Comparison of ENCODE assay signal across 34 cellular contexts in genomic region chr20:25219365-25219764, GRCh38.
"Had no signal": no experiment of that assay in that cellular context is flagged by ENCODE, and none has a peak within 500 bp of the region (broad histone marks: within the 10 kb centered on the region; RNA-seq: fewer than 3 reads in every experiment).

No MANE protein-coding gene starts in this region.

- H3K4me2 ChIP-seq: smooth muscle cell had no signal

- H3K4me3 Mint-ChIP-seq: activated CD4-positive, alpha-beta memory T cell treated with anti-CD3 and anti-CD28 coated beads for 36 hours; activated CD4-positive, alpha-beta T cell treated with anti-CD3 and anti-CD28 coated beads, Interleukin-2, amount 10 ng/mL, durations not matched to agents 24 days and 14 days; activated naive CD4-positive, alpha-beta T cell treated with anti-CD3 and anti-CD28 coated beads, Interleukin-2, amount 50 U/mL, for 24 hours; activated naive CD8-positive, alpha-beta T cell treated with anti-CD3 and anti-CD28 coated beads, Interleukin-2, amount 50 U/mL, for 24 hours; activated T-helper 1 cell treated with anti-CD3 and anti-CD28 coated beads, Interleukin-12 subunit alpha, Interleukin-12 subunit beta, Interleukin-2, Interleukin-4 antibody, amounts not matched to agents 30 ng/mL and 10 ng/mL and 1 ng/mL, durations not matched to agents 14 hours and 24 hours and 36 hours; nephron; stimulated activated naive B cell treated with anti-CD40 and anti-IgM and Interleukin-4, amounts not matched to agents 10 μg/mL and 1 μg/mL and 100 μg/mL, for 72 hours; T-helper 1 cell treated with Interleukin-12 subunit alpha and Interleukin-12 subunit beta and Interleukin-4 antibody, amounts not matched to agents 30 μg/mL and 1 μg/mL, for 36 hours had no signal

- H3K4me1 ChIP-seq: breast epithelium had no signal

- DNase-seq: activated CD4-positive, alpha-beta memory T cell treated with anti-CD3 and anti-CD28 coated beads for 36 hours; activated CD4-positive, alpha-beta T cell treated with anti-CD3 and anti-CD28 coated beads, Interleukin-2, amount 10 ng/mL, durations not matched to agents 24 days and 14 days; activated CD4-positive, CD25-positive, alpha-beta regulatory T cell treated with anti-CD3 and anti-CD28 coated beads, Interleukin-2, amount 50 U/mL, for 72 hours; activated CD8-positive, alpha-beta memory T cell treated with anti-CD3 and anti-CD28 coated beads, Interleukin-2, amount 50 U/mL, for 4 hours; activated naive CD8-positive, alpha-beta T cell treated with anti-CD3 and anti-CD28 coated beads, Interleukin-2, amount 50 U/mL, for 24 hours; activated T-cell treated with anti-CD3 and anti-CD28 coated beads, Interleukin-2, amount 50 U/mL, for 1 hour; amygdala; dermis blood vessel endothelial cell; effector CD4-positive, alpha-beta T cell; kidney glomerular epithelial cell; ovary; retina; stimulated activated CD4-positive, alpha-beta T cell treated with anti-CD3 and anti-CD28 coated beads, Interleukin-1b, Interleukin-23, amount 100 ng/mL, for 48 hours; stimulated activated CD4-positive, alpha-beta T cell treated with anti-CD3 and anti-CD28 coated beads, Interleukin-4, amount 100 ng/mL, for 4 hours; stimulated activated CD8-positive, alpha-beta memory T cell treated with anti-CD3 and anti-CD28 coated beads, Interleukin-4, amount 100 ng/mL, for 48 hours; stimulated activated naive B cell treated with anti-CD40 and anti-IgM and Interleukin-4, amounts not matched to agents 10 μg/mL and 1 μg/mL and 100 μg/mL, for 72 hours; T-helper 9 cell; WERI-Rb-1 had no signal

- H3K9me3 ChIP-seq: breast epithelium, neutrophil, ovary, tibial nerve had no signal

- H3K27me3 ChIP-seq: breast epithelium, neutrophil, ovary, tibial nerve had no signal

- H3K4me1 Mint-ChIP-seq: activated naive CD4-positive, alpha-beta T cell treated with anti-CD3 and anti-CD28 coated beads, Interleukin-2, amount 50 U/mL, for 24 hours; nephron had no signal

- H3K9me3 Mint-ChIP-seq: activated CD4-positive, alpha-beta memory T cell treated with anti-CD3 and anti-CD28 coated beads for 36 hours; activated CD4-positive, alpha-beta T cell treated with anti-CD3 and anti-CD28 coated beads, Interleukin-2, amount 10 ng/mL, durations not matched to agents 24 days and 14 days; activated naive CD4-positive, alpha-beta T cell treated with anti-CD3 and anti-CD28 coated beads, Interleukin-2, amount 50 U/mL, for 24 hours; activated naive CD8-positive, alpha-beta T cell treated with anti-CD3 and anti-CD28 coated beads, Interleukin-2, amount 50 U/mL, for 24 hours; activated T-helper 1 cell treated with anti-CD3 and anti-CD28 coated beads, Interleukin-12 subunit alpha, Interleukin-12 subunit beta, Interleukin-2, Interleukin-4 antibody, amounts not matched to agents 30 ng/mL and 10 ng/mL and 1 ng/mL, durations not matched to agents 14 hours and 24 hours and 36 hours; nephron; stimulated activated naive B cell treated with anti-CD40 and anti-IgM and Interleukin-4, amounts not matched to agents 10 μg/mL and 1 μg/mL and 100 μg/mL, for 72 hours; T-helper 1 cell treated with Interleukin-12 subunit alpha and Interleukin-12 subunit beta and Interleukin-4 antibody, amounts not matched to agents 30 μg/mL and 1 μg/mL, for 36 hours had no signal

- H3K36me3 ChIP-seq: ovary had no signal

- H3K27ac Mint-ChIP-seq: activated CD4-positive, alpha-beta memory T cell treated with anti-CD3 and anti-CD28 coated beads for 36 hours; activated CD4-positive, alpha-beta T cell treated with anti-CD3 and anti-CD28 coated beads, Interleukin-2, amount 10 ng/mL, durations not matched to agents 24 days and 14 days; activated naive CD4-positive, alpha-beta T cell treated with anti-CD3 and anti-CD28 coated beads, Interleukin-2, amount 50 U/mL, for 24 hours; activated naive CD8-positive, alpha-beta T cell treated with anti-CD3 and anti-CD28 coated beads, Interleukin-2, amount 50 U/mL, for 24 hours; activated T-helper 1 cell treated with anti-CD3 and anti-CD28 coated beads, Interleukin-12 subunit alpha, Interleukin-12 subunit beta, Interleukin-2, Interleukin-4 antibody, amounts not matched to agents 30 ng/mL and 10 ng/mL and 1 ng/mL, durations not matched to agents 14 hours and 24 hours and 36 hours; nephron; progenitor cell of endocrine pancreas; stimulated activated naive B cell treated with anti-CD40 and anti-IgM and Interleukin-4, amounts not matched to agents 10 μg/mL and 1 μg/mL and 100 μg/mL, for 72 hours; T-helper 1 cell treated with Interleukin-12 subunit alpha and Interleukin-12 subunit beta and Interleukin-4 antibody, amounts not matched to agents 30 μg/mL and 1 μg/mL, for 36 hours had no signal

- FAIRE-seq: colon, endometrium, frontal cortex, TTC549 had no signal

- H3K4me3 ChIP-seq: breast epithelium, lung, ovary, smooth muscle cell, tibial nerve had no signal

- H3K27ac ChIP-seq: breast epithelium, epithelial cell of prostate, neutrophil, ovary, WERI-Rb-1 had no signal

- H3K27me3 Mint-ChIP-seq: activated CD4-positive, alpha-beta memory T cell treated with anti-CD3 and anti-CD28 coated beads for 36 hours; activated CD4-positive, alpha-beta T cell treated with anti-CD3 and anti-CD28 coated beads, Interleukin-2, amount 10 ng/mL, durations not matched to agents 24 days and 14 days; activated naive CD4-positive, alpha-beta T cell treated with anti-CD3 and anti-CD28 coated beads, Interleukin-2, amount 50 U/mL, for 24 hours; activated naive CD8-positive, alpha-beta T cell treated with anti-CD3 and anti-CD28 coated beads, Interleukin-2, amount 50 U/mL, for 24 hours; progenitor cell of endocrine pancreas; stimulated activated naive B cell treated with anti-CD40 and anti-IgM and Interleukin-4, amounts not matched to agents 10 μg/mL and 1 μg/mL and 100 μg/mL, for 72 hours had no signal

- ATAC-seq: activated naive CD8-positive, alpha-beta T cell treated with anti-CD3 and anti-CD28 coated beads, Interleukin-2, amount 50 U/mL, for 24 hours; left lobe of liver had no signal
